8 cellular contexts compared by ENCODE assay signal in the genomic region with DNA sequence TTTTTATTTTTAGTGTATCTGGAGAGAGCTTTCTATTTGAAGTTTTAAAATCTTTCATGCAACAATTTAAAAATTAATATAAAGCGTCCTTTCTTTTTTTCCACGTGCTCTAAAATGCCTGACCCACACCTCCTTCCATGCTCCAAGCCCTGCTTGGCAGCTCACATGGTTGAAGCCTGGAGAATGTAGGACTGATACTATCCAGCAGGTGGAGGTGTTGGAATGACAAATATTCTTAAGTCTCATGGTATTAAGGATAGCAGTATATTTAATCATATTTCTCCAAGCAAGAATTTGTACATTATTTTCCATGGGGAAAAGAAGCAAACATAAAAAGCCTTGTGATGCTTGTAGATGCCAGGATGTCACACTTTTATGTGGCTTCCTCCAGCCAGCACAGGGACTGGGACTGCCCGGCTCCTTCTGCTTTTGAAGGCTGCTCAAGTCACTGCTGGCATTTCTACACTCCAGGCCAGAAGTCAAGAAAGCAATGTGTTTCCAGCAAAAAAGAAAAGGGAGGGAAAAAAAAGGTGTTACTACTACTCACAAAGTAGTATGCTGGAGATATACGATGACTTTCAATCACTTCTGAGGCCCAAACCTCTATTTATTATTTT. TPM values are rescaled to one million over a fixed set of nuclear protein-coding genes. Genes with fewer than 3 reads are reported as not detected.
DNase-seq lines count a peak whose midpoint lies in the region; ATAC-seq and TF ChIP-seq lines count a peak whose summit lies in the region.

No MANE protein-coding gene starts in this region.

- H3K9me3 ChIP-seq in Peyer's patch: no peaks in the 10 kb centered on the region

- peaks cover 90% of the 10 kb centered on the region for H3K36me3 Mint-ChIP-seq in nephron progenitor cell (ENCODE audit: low read depth)

- DNase-seq in NCI-H526 (lab: John Stamatoyannopoulos, UW) (peak; percentile 19 to 53), NCI-H526 treated with DMSO at 0.1 percent for 48 hours (lab: John Stamatoyannopoulos, UW) (no peak), Peyer's patch (peak in 1 of 3 donors; percentile 56), nephron progenitor cell (peak; percentile 3)
- no peak for DNase-seq in central memory CD4-positive, alpha-beta T cell
- DNase-seq in stimulated activated naive CD4-positive, alpha-beta T cell treated with Interleukin-2 at 50 U/mL for 16 hours (lab: John Stamatoyannopoulos, UW): no peak

- peaks cover 0 to 65% (median 0%) of the 10 kb centered on the region in 3 donors for H3K36me3 ChIP-seq in Peyer's patch

- H3K27ac Mint-ChIP-seq in nephron progenitor cell: no peak overlapping the region

- no peak overlapping the region for H3K4me3 Mint-ChIP-seq in nephron progenitor cell

- H3K4me1 ChIP-seq in Peyer's patch: no peaks in the 10 kb centered on the region

- no peaks in the 10 kb centered on the region for H3K27me3 ChIP-seq in Peyer's patch

- no peaks in the 10 kb centered on the region for H3K4me1 Mint-ChIP-seq in nephron progenitor cell

- ATAC-seq in HG03442 (IDR thresholded peaks at IDR 0.05; ENCODE audit: unreplicated experiment): peak; percentile 62
- ATAC-seq in esophagus mucosa: peak; percentile 84

- no peaks in the 10 kb centered on the region for H3K9me3 Mint-ChIP-seq in nephron progenitor cell

- H3K27ac ChIP-seq in Peyer's patch: no peak overlapping the region

- H3K27me3 Mint-ChIP-seq in nephron progenitor cell (ENCODE audit: low read depth, poor library complexity): no peaks in the 10 kb centered on the region

- H3K4me3 ChIP-seq in Peyer's patch: no peak overlapping the region

- TF ChIP-seq CTCF in Peyer's patch (IDR thresholded peaks at IDR 0.05) (peak in 4 of 6 experiments; percentile 36 to 78 (median 76)), nephron progenitor cell (IDR thresholded peaks at IDR 0.05) (peak; percentile 46)

- no peak for TF ChIP-seq POLR2A in Peyer's patch (IDR thresholded peaks at IDR 0.05)

RNA-seq across cellular contexts. Expression of a gene that starts 49.7 kb away (rescaled TPM):
- total RNA-seq in Peyer's patch (10 to 100 TPM; 34.4 to 54.0 (median 42.9) TPM), esophagus mucosa (58.9 TPM)

RNA-seq across cellular contexts. Expression of a gene that starts 50.2 kb away (rescaled TPM):
- 10 to 100 TPM; 19.3 to 21.5 (median 20.5) TPM for total RNA-seq in Peyer's patch
- total RNA-seq in esophagus mucosa: 7.3 TPM

RNA-seq across cellular contexts. Expression of a gene that starts 57.8 kb away (rescaled TPM):
- total RNA-seq in Peyer's patch (10 to 100 TPM; 21.5 to 53.9 (median 33.1) TPM), esophagus mucosa (12.7 TPM)

Comparison
In these comparisons a context has a peak if more than half of its experiments do, and no peak if none do; other contexts are left out.
1. DNase-seq: peak in NCI-H526 (2 of 2) and nephron progenitor cell (single experiment); none in NCI-H526 treated with DMSO at 0.1 percent for 48 hours (single experiment), central memory CD4-positive, alpha-beta T cell (single experiment) and stimulated activated naive CD4-positive, alpha-beta T cell treated with Interleukin-2 at 50 U/mL for 16 hours (single experiment).